ENCODE assay signal across 2 cellular contexts in the genomic region with DNA sequence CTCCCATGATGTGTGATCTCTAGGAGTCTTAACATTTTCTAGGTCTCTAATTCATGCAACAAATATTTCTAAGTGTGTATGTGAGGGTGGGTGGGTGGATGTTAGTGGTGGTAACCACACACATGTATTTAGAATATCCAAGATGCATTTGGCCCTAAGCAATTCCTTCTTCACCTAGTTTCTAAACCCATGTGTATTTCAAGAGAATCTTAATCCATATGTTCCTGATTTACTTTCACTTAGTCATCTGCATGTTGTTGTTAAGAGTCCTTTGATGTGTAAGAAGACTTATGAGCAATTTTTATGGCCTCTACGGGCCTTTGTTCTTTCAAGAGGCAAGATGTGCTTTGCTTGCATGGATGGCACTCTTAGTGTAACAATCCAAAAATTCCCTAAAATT.
A peak's percentile ranks its signal among the peaks of the same experiment; 100 is the strongest.
TF ChIP-seq lines count a peak whose summit lies in the region.

No MANE protein-coding gene starts in this region.

TF ChIP-seq in GM23338, 12 proteins besides CTCF, POLR2A, EP300 and RAD21 (continues in another document):
- no peak for TF ChIP-seq POLR2AphosphoS5 (IDR thresholded peaks at IDR 0.05; ENCODE audit: low read depth)
- TF ChIP-seq, protein P1, sequence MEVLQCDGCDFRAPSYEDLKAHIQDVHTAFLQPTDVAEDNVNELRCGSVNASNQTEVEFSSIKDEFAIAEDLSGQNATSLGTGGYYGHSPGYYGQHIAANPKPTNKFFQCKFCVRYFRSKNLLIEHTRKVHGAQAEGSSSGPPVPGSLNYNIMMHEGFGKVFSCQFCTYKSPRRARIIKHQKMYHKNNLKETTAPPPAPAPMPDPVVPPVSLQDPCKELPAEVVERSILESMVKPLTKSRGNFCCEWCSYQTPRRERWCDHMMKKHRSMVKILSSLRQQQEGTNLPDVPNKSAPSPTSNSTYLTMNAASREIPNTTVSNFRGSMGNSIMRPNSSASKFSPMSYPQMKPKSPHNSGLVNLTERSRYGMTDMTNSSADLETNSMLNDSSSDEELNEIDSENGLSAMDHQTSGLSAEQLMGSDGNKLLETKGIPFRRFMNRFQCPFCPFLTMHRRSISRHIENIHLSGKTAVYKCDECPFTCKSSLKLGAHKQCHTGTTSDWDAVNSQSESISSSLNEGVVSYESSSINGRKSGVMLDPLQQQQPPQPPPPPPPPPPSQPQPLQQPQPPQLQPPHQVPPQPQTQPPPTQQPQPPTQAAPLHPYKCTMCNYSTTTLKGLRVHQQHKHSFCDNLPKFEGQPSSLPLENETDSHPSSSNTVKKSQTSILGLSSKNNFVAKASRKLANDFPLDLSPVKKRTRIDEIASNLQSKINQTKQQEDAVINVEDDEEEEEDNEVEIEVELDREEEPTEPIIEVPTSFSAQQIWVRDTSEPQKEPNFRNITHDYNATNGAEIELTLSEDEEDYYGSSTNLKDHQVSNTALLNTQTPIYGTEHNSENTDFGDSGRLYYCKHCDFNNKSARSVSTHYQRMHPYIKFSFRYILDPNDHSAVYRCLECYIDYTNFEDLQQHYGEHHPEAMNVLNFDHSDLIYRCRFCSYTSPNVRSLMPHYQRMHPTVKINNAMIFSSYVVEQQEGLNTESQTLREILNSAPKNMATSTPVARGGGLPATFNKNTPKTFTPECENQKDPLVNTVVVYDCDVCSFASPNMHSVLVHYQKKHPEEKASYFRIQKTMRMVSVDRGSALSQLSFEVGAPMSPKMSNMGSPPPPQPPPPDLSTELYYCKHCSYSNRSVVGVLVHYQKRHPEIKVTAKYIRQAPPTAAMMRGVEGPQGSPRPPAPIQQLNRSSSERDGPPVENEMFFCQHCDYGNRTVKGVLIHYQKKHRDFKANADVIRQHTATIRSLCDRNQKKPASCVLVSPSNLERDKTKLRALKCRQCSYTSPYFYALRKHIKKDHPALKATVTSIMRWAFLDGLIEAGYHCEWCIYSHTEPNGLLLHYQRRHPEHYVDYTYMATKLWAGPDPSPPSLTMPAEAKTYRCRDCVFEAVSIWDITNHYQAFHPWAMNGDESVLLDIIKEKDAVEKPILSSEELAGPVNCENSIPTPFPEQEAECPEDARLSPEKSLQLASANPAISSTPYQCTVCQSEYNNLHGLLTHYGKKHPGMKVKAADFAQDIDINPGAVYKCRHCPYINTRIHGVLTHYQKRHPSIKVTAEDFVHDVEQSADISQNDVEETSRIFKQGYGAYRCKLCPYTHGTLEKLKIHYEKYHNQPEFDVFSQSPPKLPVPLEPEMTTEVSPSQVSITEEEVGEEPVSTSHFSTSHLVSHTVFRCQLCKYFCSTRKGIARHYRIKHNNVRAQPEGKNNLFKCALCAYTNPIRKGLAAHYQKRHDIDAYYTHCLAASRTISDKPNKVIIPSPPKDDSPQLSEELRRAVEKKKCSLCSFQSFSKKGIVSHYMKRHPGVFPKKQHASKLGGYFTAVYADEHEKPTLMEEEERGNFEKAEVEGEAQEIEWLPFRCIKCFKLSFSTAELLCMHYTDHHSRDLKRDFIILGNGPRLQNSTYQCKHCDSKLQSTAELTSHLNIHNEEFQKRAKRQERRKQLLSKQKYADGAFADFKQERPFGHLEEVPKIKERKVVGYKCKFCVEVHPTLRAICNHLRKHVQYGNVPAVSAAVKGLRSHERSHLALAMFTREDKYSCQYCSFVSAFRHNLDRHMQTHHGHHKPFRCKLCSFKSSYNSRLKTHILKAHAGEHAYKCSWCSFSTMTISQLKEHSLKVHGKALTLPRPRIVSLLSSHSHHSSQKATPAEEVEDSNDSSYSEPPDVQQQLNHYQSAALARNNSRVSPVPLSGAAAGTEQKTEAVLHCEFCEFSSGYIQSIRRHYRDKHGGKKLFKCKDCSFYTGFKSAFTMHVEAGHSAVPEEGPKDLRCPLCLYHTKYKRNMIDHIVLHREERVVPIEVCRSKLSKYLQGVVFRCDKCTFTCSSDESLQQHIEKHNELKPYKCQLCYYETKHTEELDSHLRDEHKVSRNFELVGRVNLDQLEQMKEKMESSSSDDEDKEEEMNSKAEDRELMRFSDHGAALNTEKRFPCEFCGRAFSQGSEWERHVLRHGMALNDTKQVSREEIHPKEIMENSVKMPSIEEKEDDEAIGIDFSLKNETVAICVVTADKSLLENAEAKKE (CRISPR knock-in tag; IDR thresholded peaks at IDR 0.05), result no peak
- TF ChIP-seq ZNF331 (CRISPR knock-in tag; IDR thresholded peaks at IDR 0.05; ENCODE audit: low read depth), result no peak
- no peak for TF ChIP-seq EZH2phosphoT487 (IDR thresholded peaks at IDR 0.05; ENCODE audit: unreplicated experiment)
- TF ChIP-seq EZH2 (IDR thresholded peaks at IDR 0.05; ENCODE audit: low read depth, unreplicated experiment), result no peak
- TF ChIP-seq STAT1 (IDR thresholded peaks at IDR 0.05; ENCODE audit: unreplicated experiment), result no peak
- TF ChIP-seq CREB1 (CRISPR knock-in tag; IDR thresholded peaks at IDR 0.05; ENCODE audit: low read depth), result no peak
- no peak for TF ChIP-seq ZNF114 (CRISPR knock-in tag; IDR thresholded peaks at IDR 0.05)
- no peak for TF ChIP-seq NANOG (IDR thresholded peaks at IDR 0.05; ENCODE audit: borderline replicate concordance)
- TF ChIP-seq JUNB (IDR thresholded peaks at IDR 0.05; ENCODE audit: unreplicated experiment), result no peak
- TF ChIP-seq, protein P2, sequence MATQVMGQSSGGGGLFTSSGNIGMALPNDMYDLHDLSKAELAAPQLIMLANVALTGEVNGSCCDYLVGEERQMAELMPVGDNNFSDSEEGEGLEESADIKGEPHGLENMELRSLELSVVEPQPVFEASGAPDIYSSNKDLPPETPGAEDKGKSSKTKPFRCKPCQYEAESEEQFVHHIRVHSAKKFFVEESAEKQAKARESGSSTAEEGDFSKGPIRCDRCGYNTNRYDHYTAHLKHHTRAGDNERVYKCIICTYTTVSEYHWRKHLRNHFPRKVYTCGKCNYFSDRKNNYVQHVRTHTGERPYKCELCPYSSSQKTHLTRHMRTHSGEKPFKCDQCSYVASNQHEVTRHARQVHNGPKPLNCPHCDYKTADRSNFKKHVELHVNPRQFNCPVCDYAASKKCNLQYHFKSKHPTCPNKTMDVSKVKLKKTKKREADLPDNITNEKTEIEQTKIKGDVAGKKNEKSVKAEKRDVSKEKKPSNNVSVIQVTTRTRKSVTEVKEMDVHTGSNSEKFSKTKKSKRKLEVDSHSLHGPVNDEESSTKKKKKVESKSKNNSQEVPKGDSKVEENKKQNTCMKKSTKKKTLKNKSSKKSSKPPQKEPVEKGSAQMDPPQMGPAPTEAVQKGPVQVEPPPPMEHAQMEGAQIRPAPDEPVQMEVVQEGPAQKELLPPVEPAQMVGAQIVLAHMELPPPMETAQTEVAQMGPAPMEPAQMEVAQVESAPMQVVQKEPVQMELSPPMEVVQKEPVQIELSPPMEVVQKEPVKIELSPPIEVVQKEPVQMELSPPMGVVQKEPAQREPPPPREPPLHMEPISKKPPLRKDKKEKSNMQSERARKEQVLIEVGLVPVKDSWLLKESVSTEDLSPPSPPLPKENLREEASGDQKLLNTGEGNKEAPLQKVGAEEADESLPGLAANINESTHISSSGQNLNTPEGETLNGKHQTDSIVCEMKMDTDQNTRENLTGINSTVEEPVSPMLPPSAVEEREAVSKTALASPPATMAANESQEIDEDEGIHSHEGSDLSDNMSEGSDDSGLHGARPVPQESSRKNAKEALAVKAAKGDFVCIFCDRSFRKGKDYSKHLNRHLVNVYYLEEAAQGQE (IDR thresholded peaks at IDR 0.05; ENCODE audit: unreplicated experiment), result no peak

TF ChIP-seq in SK-N-SH, 30 proteins besides CTCF, POLR2A, EP300 and RAD21:
- TF ChIP-seq GABPA (IDR thresholded peaks at IDR 0.05; ENCODE audit: low read depth) (no peak), TCF12 (IDR thresholded peaks at IDR 0.05) (peak; percentile 76)
